Comparison of ENCODE assay signal across 1 cellular context in the genomic region with DNA sequence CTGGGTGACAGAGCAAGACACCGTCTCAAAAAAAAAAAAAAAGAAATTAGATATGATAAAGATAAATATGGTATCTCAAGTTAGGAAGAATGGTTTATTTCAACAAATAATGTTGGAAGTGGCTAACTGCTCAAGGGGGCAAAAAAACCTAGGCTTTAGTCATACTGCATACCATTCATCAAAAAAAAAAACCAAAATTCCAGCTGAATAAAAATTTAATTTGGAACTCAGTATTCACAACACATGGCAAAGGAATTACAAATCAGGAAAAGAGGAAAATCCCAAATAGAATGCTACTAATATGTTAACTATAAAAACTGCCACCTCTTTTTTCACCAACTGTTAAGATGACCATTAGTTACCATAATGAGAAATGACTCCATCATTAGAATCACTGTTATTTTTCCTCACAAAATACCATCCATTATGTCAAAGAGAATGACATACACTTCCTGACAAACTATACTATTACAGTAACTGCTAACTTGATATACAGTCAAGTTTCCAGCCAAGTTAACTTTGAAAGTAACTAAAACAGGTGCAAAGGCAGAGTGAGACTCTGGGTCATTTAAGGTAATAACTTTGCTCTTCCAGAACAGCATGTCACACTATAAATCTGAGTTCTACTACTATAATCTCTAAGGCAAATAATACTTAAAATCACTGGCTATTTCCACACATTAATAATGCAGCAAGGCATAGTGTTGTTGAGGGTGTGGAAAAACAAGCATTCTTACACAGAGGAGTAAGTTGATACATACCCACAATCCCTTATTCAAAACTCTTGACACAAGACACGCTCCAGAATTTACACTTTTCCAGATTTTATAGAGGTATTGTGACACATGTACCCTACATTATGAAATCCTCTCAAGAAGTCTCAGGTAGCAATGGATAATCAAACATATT.
TF ChIP-seq lines count a peak whose summit lies in the region.

No MANE protein-coding gene starts in this region.

TF ChIP-seq in GM12878, 131 proteins besides CTCF, POLR2A, EP300 and RAD21:
- TF ChIP-seq DPF2 (IDR thresholded peaks at IDR 0.05) (no peak), MEF2B (IDR thresholded peaks at IDR 0.05; ENCODE audit: partially characterized antibody, poor library complexity, severe bottlenecking) (no peak), ZZZ3 (IDR thresholded peaks at IDR 0.05; ENCODE audit: control insufficient read depth, insufficient read length, low read depth) (no peak), CEBPB (IDR thresholded peaks at IDR 0.05; ENCODE audit: borderline replicate concordance in 1 of 2, low read depth in 2 of 2, low read length in 2 of 2) (no peak), IRF4 (IDR thresholded peaks at IDR 0.05; ENCODE audit: low read depth, low read length) (no peak), BHLHE40 (IDR thresholded peaks at IDR 0.05; ENCODE audit: borderline replicate concordance in 1 of 2, low read depth in 2 of 2, low read length in 1 of 2) (no peak), SRF (IDR thresholded peaks at IDR 0.05; ENCODE audit: low read depth in 2 of 2, low read length in 2 of 2) (no peak), SMAD1 (IDR thresholded peaks at IDR 0.05; ENCODE audit: low read depth, partially characterized antibody) (no peak), TCF12 (IDR thresholded peaks at IDR 0.05; ENCODE audit: low read depth, low read length) (no peak)
